Comparison of ENCODE assay signal across 8 cellular contexts in genomic region chr20:24773751-24774201, GRCh38.
DNase-seq lines count a peak whose midpoint lies in the region; ATAC-seq and TF ChIP-seq lines count a peak whose summit lies in the region.

No MANE protein-coding gene starts in this region.

- no peaks in the 10 kb centered on the region for H3K36me3 ChIP-seq in OCI-LY7 (ENCODE audit: insufficient read depth, low read length)

- no peaks in the 10 kb centered on the region for H3K79me2 ChIP-seq in OCI-LY7 (ENCODE audit: insufficient read depth, low read depth, low read length)

- ATAC-seq in activated T-cell treated with anti-CD3 and anti-CD28 coated beads, Interleukin-2, amount 50 U/mL, for 72 hours (replicated peaks in 1 of 2): peak; percentile 96 to 97
- peak; percentile 79 for ATAC-seq in HG03108 (IDR thresholded peaks at IDR 0.05; ENCODE audit: unreplicated experiment)

- peaks cover 51% of the 10 kb centered on the region for H3K27me3 Mint-ChIP-seq in activated T-cell treated with anti-CD3 and anti-CD28 coated beads, Interleukin-2, amount 50 U/mL, for 72 hours (ENCODE audit: low read depth)

- no peak overlapping the region for H3K4me2 ChIP-seq in OCI-LY7 (ENCODE audit: low read length)

- peaks cover 24% of the 10 kb centered on the region for H3K4me1 Mint-ChIP-seq in activated T-cell treated with anti-CD3 and anti-CD28 coated beads, Interleukin-2, amount 50 U/mL, for 72 hours (ENCODE audit: low read depth)

- TF ChIP-seq CTCF in OCI-LY7 (conservative IDR thresholded peaks at IDR 0.05; ENCODE audit: low read length): no peak

- peak overlapping the region in 1 of 2 donors; percentile 12 for H3K4me3 Mint-ChIP-seq in activated T-cell treated with anti-CD3 and anti-CD28 coated beads, Interleukin-2, amount 50 U/mL, for 72 hours

- peaks cover 4% of the 10 kb centered on the region; the same call in 1 of the 2 replicates for H3K9me3 ChIP-seq in OCI-LY7 (ENCODE audit: low read length)

- H2AFZ ChIP-seq in OCI-LY7 (ENCODE audit: low read length): no peak overlapping the region

- intact Hi-C loops in OCI-LY7 (cut with micrococcal nuclease; ENCODE audit: unreplicated experiment): no loop called here

- POLR2A ChIA-PET in OCI-LY7 (lab: Charles Lee): no interaction called here

- no TSS peak for BruUV-seq in OCI-LY7 (replicated peaks; lab: Mats Ljungman, UMichigan)

- H3K27ac Mint-ChIP-seq in activated T-cell treated with anti-CD3 and anti-CD28 coated beads, Interleukin-2, amount 50 U/mL, for 72 hours: no peak overlapping the region

- H3K9me3 Mint-ChIP-seq in activated T-cell treated with anti-CD3 and anti-CD28 coated beads, Interleukin-2, amount 50 U/mL, for 72 hours: peaks cover 8 to 12% of the 10 kb centered on the region in 2 donors

- DNase-seq in activated T-cell treated with anti-CD3 and anti-CD28 coated beads, Interleukin-2, amount 50 U/mL, for 72 hours: peak; percentile 48 to 55
- DNase-seq in activated T-cell treated with anti-CD3 and anti-CD28 coated beads for 4 hours (no peak), astrocyte of the hippocampus (ENCODE audit: low read depth, low spot score) (peak; percentile 88), stromal cell of bone marrow (ENCODE audit: low read depth) (peak; percentile 77), COR-L47 (lab: John Stamatoyannopoulos, UW) (no peak), OCI-LY7 (ENCODE audit: low spot score) (no peak), hypothalamus (lab: John Stamatoyannopoulos, UW) (no peak)

- H3K4me1 ChIP-seq in OCI-LY7 (ENCODE audit: insufficient read depth, low read length, poor library complexity, severe bottlenecking): no peaks in the 10 kb centered on the region

- H4K20me1 ChIP-seq in OCI-LY7 (ENCODE audit: insufficient read depth, low read length): no peaks in the 10 kb centered on the region

- H3K27ac ChIP-seq in OCI-LY7 (ENCODE audit: low read depth, low read length, poor library complexity, severe bottlenecking): no peak overlapping the region

- peaks cover 6 to 8% of the 10 kb centered on the region in 2 donors for H3K36me3 Mint-ChIP-seq in activated T-cell treated with anti-CD3 and anti-CD28 coated beads, Interleukin-2, amount 50 U/mL, for 72 hours (ENCODE audit: insufficient read depth in 2 of 2)

- CTCF ChIA-PET in OCI-LY7 (lab: Charles Lee; ENCODE audit: unreplicated experiment): no interaction called here

- H3K9me2 ChIP-seq in OCI-LY7 (ENCODE audit: insufficient read depth, low read length): no peaks in the 10 kb centered on the region

- H3K4me3 ChIP-seq in OCI-LY7 (ENCODE audit: low read depth, low read length, poor library complexity, severe bottlenecking): no peak overlapping the region

Comparison
In these comparisons a context has a peak if more than half of its experiments do, and no peak if none do; other contexts are left out.
1. DNase-seq: peak in activated T-cell treated with anti-CD3 and anti-CD28 coated beads, Interleukin-2, amount 50 U/mL, for 72 hours (2 of 2), astrocyte of the hippocampus (single experiment) and stromal cell of bone marrow (single experiment); none in activated T-cell treated with anti-CD3 and anti-CD28 coated beads for 4 hours (single experiment), COR-L47 (single experiment), OCI-LY7 (single experiment) and hypothalamus (0 of 51).